Comparison of ENCODE assay signal across 25 cellular contexts in genomic region chr9:125994066-125994943, GRCh38.
"Had no signal": no experiment of that assay in that cellular context is flagged by ENCODE, and none has a peak within 500 bp of the region (broad histone marks: within the 10 kb centered on the region; RNA-seq: fewer than 3 reads in every experiment).

No MANE protein-coding gene starts in this region.

- H3K9me3 ChIP-seq: ascending aorta, thyroid gland had no signal

- H3K4me1 ChIP-seq: ascending aorta had no signal

- H3K36me3 Mint-ChIP-seq: immature natural killer cell had no signal

- H2AFZ ChIP-seq: hepatocyte had no signal

- H3K27me3 Mint-ChIP-seq: activated CD4-positive, alpha-beta T cell treated with anti-CD3 and anti-CD28 coated beads for 36 hours had no signal

- H3K9me3 Mint-ChIP-seq: activated naive CD4-positive, alpha-beta T cell treated with anti-CD3 and anti-CD28 coated beads for 36 hours; activated T-cell treated with anti-CD3 and anti-CD28 coated beads, Interleukin-2, amount 50 U/mL, for 4 hours; activated T-helper 2 cell treated with anti-CD3 and anti-CD28 coated beads, Interferon-gamma antibody, Interleukin-2, Interleukin-4, amounts not matched to agents 10 μg/mL and 5 μg/mL and 100 μg/mL, durations not matched to agents 14 hours and 24 hours and 36 hours; immature natural killer cell had no signal

- FAIRE-seq: colon, endothelial cell of umbilical vein had no signal

- H3K4me3 Mint-ChIP-seq: activated CD4-positive, alpha-beta T cell treated with anti-CD3 and anti-CD28 coated beads for 36 hours; activated naive CD4-positive, alpha-beta T cell treated with anti-CD3 and anti-CD28 coated beads for 36 hours; activated T-cell treated with anti-CD3 and anti-CD28 coated beads, Interleukin-2, amount 50 U/mL, for 4 hours; immature natural killer cell had no signal

- H3K4me1 Mint-ChIP-seq: activated CD4-positive, alpha-beta T cell treated with anti-CD3 and anti-CD28 coated beads for 36 hours; immature natural killer cell had no signal

- H3K36me3 ChIP-seq: ascending aorta, brain microvascular endothelial cell, thyroid gland had no signal

- H3K79me2 ChIP-seq: hepatocyte had no signal

- H3K27me3 ChIP-seq: ascending aorta, brain microvascular endothelial cell, hepatocyte, thyroid gland had no signal

- H3K4me3 ChIP-seq: ascending aorta, hepatocyte, thyroid gland had no signal

- H3K27ac Mint-ChIP-seq: activated CD4-positive, alpha-beta T cell treated with anti-CD3 and anti-CD28 coated beads for 36 hours; activated naive CD4-positive, alpha-beta T cell treated with anti-CD3 and anti-CD28 coated beads for 36 hours; activated T-helper 2 cell treated with anti-CD3 and anti-CD28 coated beads, Interferon-gamma antibody, Interleukin-2, Interleukin-4, amounts not matched to agents 10 μg/mL and 5 μg/mL and 100 μg/mL, durations not matched to agents 14 hours and 24 hours and 36 hours; immature natural killer cell had no signal

- DNase-seq: activated CD4-positive, alpha-beta T cell treated with anti-CD3 and anti-CD28 coated beads for 36 hours; activated CD4-positive, alpha-beta T cell treated with anti-CD3 and anti-CD28 coated beads, Interleukin-2, amount 50 U/mL, for 48 hours; activated CD8-positive, alpha-beta memory T cell treated with anti-CD3 and anti-CD28 coated beads, Interleukin-2, amount 50 U/mL, for 48 hours; activated naive CD4-positive, alpha-beta T cell treated with anti-CD3 and anti-CD28 coated beads for 36 hours; activated T-cell treated with anti-CD3 and anti-CD28 coated beads, Interleukin-2, amount 50 U/mL, for 4 hours; brain microvascular endothelial cell; central memory CD4-positive, alpha-beta T cell; effector memory CD4-positive, alpha-beta T cell; foreskin melanocyte; glutamatergic neuron; immature natural killer cell; kidney glomerular epithelial cell; mesenchymal stem cell; occipital lobe; stimulated activated CD4-positive, alpha-beta T cell treated with anti-CD3 and anti-CD28 coated beads, Interleukin-4, amount 100 ng/mL, for 4 hours; stimulated activated naive CD8-positive, alpha-beta T cell treated with anti-CD3 and anti-CD28 coated beads, Interleukin-15, Interleukin-2, amounts not matched to agents 100 U/mL and 50 U/mL, for 24 hours; substantia nigra; T-helper 9 cell; thyroid gland had no signal

- H3K4me2 ChIP-seq: hepatocyte had no signal

- H3K27ac ChIP-seq: ascending aorta, brain microvascular endothelial cell, hepatocyte, thyroid gland had no signal

- ATAC-seq: activated CD4-positive, alpha-beta T cell treated with anti-CD3 and anti-CD28 coated beads for 36 hours; activated T-cell treated with anti-CD3 and anti-CD28 coated beads, Interleukin-2, amount 50 U/mL, for 4 hours; esophagus mucosa; stimulated activated naive CD8-positive, alpha-beta T cell treated with anti-CD3 and anti-CD28 coated beads, Interleukin-15, Interleukin-2, amounts not matched to agents 100 U/mL and 50 U/mL, for 24 hours had no signal
